In genomic region chr7:44823266-44823781, GRCh38 we compare ENCODE assay signal across 20 cellular contexts. TPM values are rescaled to one million over a fixed set of nuclear protein-coding genes. Genes with fewer than 3 reads are reported as not detected.
DNase-seq lines count a peak whose midpoint lies in the region; ATAC-seq, FAIRE-seq and TF ChIP-seq lines count a peak whose summit lies in the region.
"Had no signal": no experiment of that assay in that cellular context is flagged by ENCODE, and none has a peak within 500 bp of the region (broad histone marks: within the 10 kb centered on the region; RNA-seq: fewer than 3 reads in every experiment).

No MANE protein-coding gene starts in this region.

- 89% methylated on average over 5 of the region's 5 CpGs; no CpG with 5 or more reads in 1 of the 2 experiments for WGBS in H1 (ENCODE audit: extremely low coverage in 1 of 2, insufficient coverage in 1 of 2, insufficient read length in 1 of 2, insufficient replicate concordance in 2 of 2, low coverage in 1 of 2, low lambda C conversion rate in 2 of 2, missing lambda C conversion rate in 1 of 2), 2 experiments

- no peak overlapping the region for H3K4ac ChIP-seq in H1 (replicated peaks; ENCODE audit: insufficient read length, low read depth, low read length)

- H2BK120ac ChIP-seq in H1 (replicated peaks; ENCODE audit: low read depth, low read length), result no peak overlapping the region

- H3K79me2 ChIP-seq in H1 (ENCODE audit: control insufficient read depth in 1 of 2, insufficient read depth in 2 of 2, low read length in 2 of 2) (no peaks in the 10 kb centered on the region), neural progenitor cell (ENCODE audit: low read depth) (no peaks in the 10 kb centered on the region)

- H2BK15ac ChIP-seq in H1 (ENCODE audit: low read length), result no peak overlapping the region

- no peak overlapping the region for H3K56ac ChIP-seq in H1 (replicated peaks; ENCODE audit: insufficient read length, low read depth, low read length)

- POLR2A ChIA-PET in activated CD8-positive, alpha-beta T cell treated with anti-CD3 and anti-CD28 coated beads for 36 hours (lab: Charles Lee), result interaction anchor here (0.6 to 3.4 kb wide), 4 partner anchors 18 to 115 kb away, joined by 3 to 14 read pairs (median 4); no protein-coding TSS in a partner anchor
- POLR2A ChIA-PET in activated CD8-positive, alpha-beta T cell treated with anti-CD3 and anti-CD28 coated beads, Interleukin-2, amount 10 ng/mL, durations not matched to agents 7 days and 5 days (lab: Charles Lee), result interaction anchor here (0.5 to 2.6 kb wide), 5 partner anchors 8 to 72 kb away, joined by 3 to 22 read pairs (median 4); partner anchors contain the start of gene H2AZ2
- POLR2A ChIA-PET in RWPE1 (lab: Yijun Ruan, JAX; ENCODE audit: low non-redundant PET), result no interaction called here
- POLR2A ChIA-PET in H1 (lab: Charles Lee; ENCODE audit: partially characterized antibody), result interaction anchor here (0.7 to 4.9 kb wide), 9 partner anchors 11 to 162 kb away, joined by 3 to 28 read pairs (median 6); partner anchors contain the start of gene H2AZ2

- TF ChIP-seq CTCF in activated CD8-positive, alpha-beta T cell treated with anti-CD3 and anti-CD28 coated beads for 36 hours (IDR thresholded peaks at IDR 0.05), result no peak
- TF ChIP-seq CTCF in RWPE1 (conservative IDR thresholded peaks at IDR 0.05; ENCODE audit: low read depth) (no peak), H1 (IDR thresholded peaks at IDR 0.05; ENCODE audit: control extremely low read depth in 1 of 3, insufficient read depth in 1 of 3, low read depth in 1 of 3, low read length in 3 of 3) (no peak), neural progenitor cell (IDR thresholded peaks at IDR 0.05) (no peak)

- TF ChIP-seq RAD21 in H1 (IDR thresholded peaks at IDR 0.05 in 1 of 2, conservative IDR thresholded peaks at IDR 0.05 in 1 of 2; ENCODE audit: low read depth in 2 of 2, low read length in 2 of 2), result no peak

- no peak for TF ChIP-seq EP300 in H1 (IDR thresholded peaks at IDR 0.05; ENCODE audit: borderline replicate concordance in 1 of 2, low read depth in 2 of 2, low read length in 2 of 2)

- H3K23me2 ChIP-seq in H1 (ENCODE audit: low read depth, low read length), result no peaks in the 10 kb centered on the region

- H3F3A ChIP-seq in neural progenitor cell (ENCODE audit: low read depth), result peaks cover 25% of the 10 kb centered on the region

- CTCF ChIA-PET in activated CD8-positive, alpha-beta T cell treated with anti-CD3 and anti-CD28 coated beads for 36 hours (lab: Charles Lee), result interaction anchor here (2.1 kb wide), 1 partner anchor 313 kb away, joined by 6 read pairs; no protein-coding TSS in a partner anchor
- CTCF ChIA-PET in activated CD8-positive, alpha-beta T cell treated with anti-CD3 and anti-CD28 coated beads, Interleukin-2, amount 10 ng/mL, durations not matched to agents 7 days and 5 days (lab: Charles Lee), result interaction anchor here (0.7 kb wide), 1 partner anchor 235 kb away, joined by 3 read pairs; no protein-coding TSS in a partner anchor
- CTCF ChIA-PET in RWPE1 (lab: Yijun Ruan, JAX) (interaction anchor here (0.6 kb wide), 1 partner anchor 284 kb away, joined by 3 read pairs; no protein-coding TSS in a partner anchor), H1 (lab: Charles Lee; ENCODE audit: partially characterized antibody) (interaction anchor here (1.3 to 1.5 kb wide), 2 partner anchors 9 to 34 kb away, joined by 3 to 4 read pairs; no protein-coding TSS in a partner anchor)

- no peaks in the 10 kb centered on the region; the same call in 1 of the 2 replicates for H3K79me1 ChIP-seq in H1 (ENCODE audit: low read depth, low read length)

- H2BK12ac ChIP-seq in H1 (ENCODE audit: low read depth, low read length), result no peak overlapping the region

- intact Hi-C loops in activated CD8-positive, alpha-beta T cell treated with anti-CD3 and anti-CD28 coated beads for 36 hours (cut with micrococcal nuclease), result no loop called here
- intact Hi-C loops in posterior vena cava (cut with DNase I), result no loop called here

- no peak for TF ChIP-seq POLR2A in H1 (IDR thresholded peaks at IDR 0.05; ENCODE audit: control extremely low read depth in 1 of 2, low read depth in 2 of 2, low read length in 2 of 2)

- H3K4me1 ChIP-seq in H1 (replicated peaks in 1 of 4; ENCODE audit: control insufficient read depth in 3 of 4, insufficient read depth in 4 of 4, low read length in 3 of 4), result no peaks in the 10 kb centered on the region
- H3K4me1 ChIP-seq in neural progenitor cell, result no peaks in the 10 kb centered on the region
- H3K4me1 ChIP-seq: stomach had no signal

- H3K9ac ChIP-seq in H1 (replicated peaks in 1 of 4; ENCODE audit: extremely low read depth in 1 of 4, low read depth in 3 of 4, low read length in 3 of 4) (no peak overlapping the region), neural progenitor cell (no peak overlapping the region)

- no peaks in the 10 kb centered on the region for H4K20me1 ChIP-seq in H1 (replicated peaks in 1 of 2; ENCODE audit: control insufficient read depth in 1 of 2, insufficient read depth in 2 of 2, low read length in 2 of 2)
- H4K20me1 ChIP-seq in neural progenitor cell (ENCODE audit: low read depth), result peaks cover 3% of the 10 kb centered on the region

- H3K36me3 Mint-ChIP-seq in activated CD8-positive, alpha-beta T cell treated with anti-CD3 and anti-CD28 coated beads for 36 hours (ENCODE audit: low read depth), result peaks cover 21% of the 10 kb centered on the region
- H3K36me3 Mint-ChIP-seq in activated CD8-positive, alpha-beta T cell treated with anti-CD3 and anti-CD28 coated beads, Interleukin-2, amount 10 ng/mL, durations not matched to agents 7 days and 5 days (ENCODE audit: low read depth), result peaks cover 25% of the 10 kb centered on the region
- peaks cover 15% of the 10 kb centered on the region for H3K36me3 Mint-ChIP-seq in neural progenitor cell

- no peak overlapping the region for H4K91ac ChIP-seq in H1 (replicated peaks; ENCODE audit: insufficient read length, low read length)

- H3K36me3 ChIP-seq in H1 (ENCODE audit: control insufficient read depth in 2 of 4, insufficient read depth in 4 of 4, low read length in 3 of 4) (peaks cover 0 to 21% (median 3%) of the 10 kb centered on the region in 4 experiments; a peak in 5 of 8 replicates), neural progenitor cell (no peaks in the 10 kb centered on the region)

- H2BK20ac ChIP-seq in H1 (ENCODE audit: low read length), result no peak overlapping the region

- no peak overlapping the region for H3K27ac Mint-ChIP-seq in activated CD8-positive, alpha-beta T cell treated with anti-CD3 and anti-CD28 coated beads for 36 hours
- no peak overlapping the region for H3K27ac Mint-ChIP-seq in activated CD8-positive, alpha-beta T cell treated with anti-CD3 and anti-CD28 coated beads, Interleukin-2, amount 10 ng/mL, durations not matched to agents 7 days and 5 days
- peak overlapping the region; percentile 54 for H3K27ac Mint-ChIP-seq in neural progenitor cell

- H3K4me2 ChIP-seq in H1 (ENCODE audit: insufficient read depth in 1 of 2, low read depth in 2 of 2, low read length in 2 of 2), result no peak overlapping the region
- no peak overlapping the region for H3K4me2 ChIP-seq in neural progenitor cell

- DNase-seq in activated CD8-positive, alpha-beta T cell treated with anti-CD3 and anti-CD28 coated beads for 36 hours, result no peak
- DNase-seq in activated CD8-positive, alpha-beta T cell treated with anti-CD3 and anti-CD28 coated beads, Interleukin-2, amount 10 ng/mL, durations not matched to agents 7 days and 5 days, result no peak
- DNase-seq in RWPE1 (ENCODE audit: low spot score) (no peak), H1 (ENCODE audit: low read depth in 1 of 2, low spot score in 2 of 2) (no peak), neural progenitor cell (ENCODE audit: low spot score) (no peak), posterior vena cava (ENCODE audit: low spot score) (no peak), DMS 273 treated with DMSO at 0.1 percent for 48 hours (lab: John Stamatoyannopoulos, UW) (no peak)
- DNase-seq: amniotic stem cell, Kasumi-1, left ventricle myocardium inferior, NCI-H1105 treated with DMSO at 0.1 percent for 48 hours, stomach, T-cell, WERI-Rb-1 had no signal

- H3K27me3 Mint-ChIP-seq in activated CD8-positive, alpha-beta T cell treated with anti-CD3 and anti-CD28 coated beads for 36 hours, result no peaks in the 10 kb centered on the region
- H3K27me3 Mint-ChIP-seq in activated CD8-positive, alpha-beta T cell treated with anti-CD3 and anti-CD28 coated beads, Interleukin-2, amount 10 ng/mL, durations not matched to agents 7 days and 5 days (ENCODE audit: low read depth), result no peaks in the 10 kb centered on the region
- peaks cover 10% of the 10 kb centered on the region for H3K27me3 Mint-ChIP-seq in neural progenitor cell (ENCODE audit: insufficient read depth, low read depth)
- H3K27me3 Mint-ChIP-seq: T-cell had no signal

- H2AFZ ChIP-seq in H1 (ENCODE audit: low read length) (no peak overlapping the region), neural progenitor cell (replicated peaks) (no peak overlapping the region)

- no peak overlapping the region for H3K18ac ChIP-seq in H1 (ENCODE audit: extremely low read depth, low read length)

- no peak overlapping the region for H4K5ac ChIP-seq in H1 (ENCODE audit: insufficient read length, low read depth, low read length)

- H3K4me3 ChIP-seq in H1 (ENCODE audit: extremely low read depth in 1 of 4, insufficient read depth in 2 of 4, low read depth in 3 of 4, low read length in 4 of 4), result no peak overlapping the region
- no peak overlapping the region for H3K4me3 ChIP-seq in neural progenitor cell
- H3K4me3 ChIP-seq: left ventricle myocardium inferior, stomach had no signal

- H4K8ac ChIP-seq in H1 (ENCODE audit: extremely low read depth, insufficient read depth, low read length), result no peak overlapping the region

- H3K27ac ChIP-seq in RWPE1 (peak overlapping the region; percentile 2; the same call in 1 of the 2 replicates), H1 (ENCODE audit: low read depth, low read length) (no peak overlapping the region), neural progenitor cell (no peak overlapping the region)
- H3K27ac ChIP-seq: left ventricle myocardium inferior, stomach, WERI-Rb-1 had no signal

- H2BK5ac ChIP-seq in H1 (ENCODE audit: low read depth, low read length), result 0 out of 2 replicates have a peak overlapping the region, but pooled peaks have one; percentile 30

- no peaks in the 10 kb centered on the region for H3K9me3 Mint-ChIP-seq in activated CD8-positive, alpha-beta T cell treated with anti-CD3 and anti-CD28 coated beads for 36 hours
- no peaks in the 10 kb centered on the region for H3K9me3 Mint-ChIP-seq in activated CD8-positive, alpha-beta T cell treated with anti-CD3 and anti-CD28 coated beads, Interleukin-2, amount 10 ng/mL, durations not matched to agents 7 days and 5 days (ENCODE audit: insufficient read depth)
- H3K9me3 Mint-ChIP-seq in neural progenitor cell, result no peaks in the 10 kb centered on the region
- H3K9me3 Mint-ChIP-seq: CD14-positive monocyte, T-cell had no signal

- H3K23ac ChIP-seq in H1 (ENCODE audit: insufficient read length), result no peak overlapping the region

- H3K27me3 ChIP-seq in H1 (replicated peaks in 1 of 4; ENCODE audit: control insufficient read depth in 3 of 4, extremely low read depth in 1 of 4, insufficient read depth in 3 of 4, low read length in 3 of 4), result no peaks in the 10 kb centered on the region
- no peaks in the 10 kb centered on the region for H3K27me3 ChIP-seq in neural progenitor cell
- H3K27me3 ChIP-seq: stomach had no signal

- H3K4me3 Mint-ChIP-seq in activated CD8-positive, alpha-beta T cell treated with anti-CD3 and anti-CD28 coated beads for 36 hours, result no peak overlapping the region
- H3K4me3 Mint-ChIP-seq in activated CD8-positive, alpha-beta T cell treated with anti-CD3 and anti-CD28 coated beads, Interleukin-2, amount 10 ng/mL, durations not matched to agents 7 days and 5 days, result no peak overlapping the region
- no peak overlapping the region for H3K4me3 Mint-ChIP-seq in neural progenitor cell
- H3K4me3 Mint-ChIP-seq: CD14-positive monocyte, T-cell had no signal

- FAIRE-seq in H1 (lab: Jason Lieb, UNC), result no peak
- FAIRE-seq: A204.1, endometrium, frontal cortex, RCC 7860 had no signal

- ATAC-seq in activated CD8-positive, alpha-beta T cell treated with anti-CD3 and anti-CD28 coated beads for 36 hours, result peak; percentile 11
- no peak for ATAC-seq in activated CD8-positive, alpha-beta T cell treated with anti-CD3 and anti-CD28 coated beads, Interleukin-2, amount 10 ng/mL, durations not matched to agents 7 days and 5 days
- no peak for ATAC-seq in HG02571 (IDR thresholded peaks at IDR 0.05; ENCODE audit: unreplicated experiment)
- ATAC-seq: T-cell had no signal

- peaks cover 14% of the 10 kb centered on the region for H3K4me1 Mint-ChIP-seq in activated CD8-positive, alpha-beta T cell treated with anti-CD3 and anti-CD28 coated beads for 36 hours (ENCODE audit: low read depth)
- H3K4me1 Mint-ChIP-seq in activated CD8-positive, alpha-beta T cell treated with anti-CD3 and anti-CD28 coated beads, Interleukin-2, amount 10 ng/mL, durations not matched to agents 7 days and 5 days (ENCODE audit: low read depth), result peaks cover 1% of the 10 kb centered on the region
- H3K4me1 Mint-ChIP-seq in neural progenitor cell, result no peaks in the 10 kb centered on the region

- no peak overlapping the region for H2AK5ac ChIP-seq in H1 (ENCODE audit: low read depth, low read length)

- H3K14ac ChIP-seq in H1 (ENCODE audit: insufficient read length), result no peak overlapping the region

- H3K9me3 ChIP-seq in H1 (ENCODE audit: insufficient read depth in 2 of 2, low read depth in 1 of 2, low read length in 1 of 2), result no peaks in the 10 kb centered on the region
- no peaks in the 10 kb centered on the region for H3K9me3 ChIP-seq in neural progenitor cell (ENCODE audit: low read depth)
- H3K9me3 ChIP-seq: left ventricle myocardium inferior, stomach had no signal

RNA-seq across cellular contexts. Expression of gene H2AZ2, which starts 24.6 kb away (rescaled TPM):
- 100 to 1,000 TPM; 242 to 271 TPM for total RNA-seq in activated CD8-positive, alpha-beta T cell treated with anti-CD3 and anti-CD28 coated beads for 36 hours
- 100 to 1,000 TPM; 435 to 439 TPM for total RNA-seq in activated CD8-positive, alpha-beta T cell treated with anti-CD3 and anti-CD28 coated beads, Interleukin-2, amount 10 ng/mL, durations not matched to agents 7 days and 5 days
- 187 and 190 TPM in 2 replicates for total RNA-seq in H1 (2021; fragmentation: NEBNext Ultra II Directional; extraction: Animal tissue kit (Norgen Biotek cat#: 25700))
- 150 and 168 TPM in 2 replicates for polyA plus RNA-seq in H1 (2011; rRNA removed)
- 187 TPM for polyA plus RNA-seq in H1 (2011; cell fraction: cytosol; rRNA removed)
- polyA plus RNA-seq in H1 (2011; cell fraction: nucleus; rRNA removed), result 74.4 TPM
- polyA plus RNA-seq in H1 (2012, experiment 1 of 2), result 161 to 189 TPM (median 173 TPM) in 4 replicates
- polyA plus RNA-seq in H1 (2012, experiment 2 of 2), result 101 TPM
- 154 TPM for polyA plus RNA-seq in H1 (2013, experiment 1 of 2)
- polyA plus RNA-seq in H1 (2013, experiment 2 of 2), result 171 TPM
- polyA minus RNA-seq in H1 (2011; rRNA and poly(A)+ RNA removed), result 107 and 125 TPM in 2 replicates
- 42.1 TPM for polyA minus RNA-seq in H1 (2011; cell fraction: cytosol; rRNA and poly(A)+ RNA removed)
- polyA minus RNA-seq in H1 (2011; cell fraction: nucleus; rRNA and poly(A)+ RNA removed), result 42.3 TPM
- total RNA-seq in neural progenitor cell (ENCODE audit: low replicate concordance) (439 and 462 TPM in 2 replicates), posterior vena cava (100 to 1,000 TPM; 122 to 127 TPM)

RNA-seq across cellular contexts. Expression of gene PPIA, which starts 26.8 kb away (rescaled TPM):
- 1,000 to 10,000 TPM; 2,824 to 2,882 TPM for total RNA-seq in activated CD8-positive, alpha-beta T cell treated with anti-CD3 and anti-CD28 coated beads for 36 hours
- total RNA-seq in activated CD8-positive, alpha-beta T cell treated with anti-CD3 and anti-CD28 coated beads, Interleukin-2, amount 10 ng/mL, durations not matched to agents 7 days and 5 days, result 1,000 to 10,000 TPM; 2,568 to 2,621 TPM
- 2,865 and 2,888 TPM in 2 replicates for total RNA-seq in H1 (2021; fragmentation: NEBNext Ultra II Directional; extraction: Animal tissue kit (Norgen Biotek cat#: 25700))
- polyA plus RNA-seq in H1 (2011; rRNA removed), result 3,630 and 5,394 TPM in 2 replicates
- 5,080 TPM for polyA plus RNA-seq in H1 (2011; cell fraction: cytosol; rRNA removed)
- polyA plus RNA-seq in H1 (2011; cell fraction: nucleus; rRNA removed), result 1,333 TPM
- 3,702 to 4,681 TPM (median 4,309 TPM) in 4 replicates for polyA plus RNA-seq in H1 (2012, experiment 1 of 2)
- polyA plus RNA-seq in H1 (2012, experiment 2 of 2), result 1,128 TPM
- polyA plus RNA-seq in H1 (2013, experiment 1 of 2), result 2,125 TPM
- 2,348 TPM for polyA plus RNA-seq in H1 (2013, experiment 2 of 2)
- 1,743 and 1,763 TPM in 2 replicates for polyA minus RNA-seq in H1 (2011; rRNA and poly(A)+ RNA removed)
- 794 TPM for polyA minus RNA-seq in H1 (2011; cell fraction: cytosol; rRNA and poly(A)+ RNA removed)
- 548 TPM for polyA minus RNA-seq in H1 (2011; cell fraction: nucleus; rRNA and poly(A)+ RNA removed)
- total RNA-seq in neural progenitor cell (ENCODE audit: low replicate concordance) (2,768 and 2,932 TPM in 2 replicates), posterior vena cava (1,000 to 10,000 TPM in 1 of 2 donors, 100 to 1,000 TPM in 1; 961 to 1,030 TPM)
